Comparison of ENCODE assay signal across 10 cellular contexts in genomic region chr16:57906385-57907316, GRCh38.
DNase-seq lines count a peak whose midpoint lies in the region; ATAC-seq and TF ChIP-seq lines count a peak whose summit lies in the region.
"Had no signal": no experiment of that assay in that cellular context is flagged by ENCODE, and none has a peak within 500 bp of the region (broad histone marks: within the 10 kb centered on the region; RNA-seq: fewer than 3 reads in every experiment).

No MANE protein-coding gene starts in this region.

- no peak overlapping the region for H3K4me3 ChIP-seq in upper lobe of right lung

- H3K4me1 ChIP-seq in upper lobe of right lung = no peaks in the 10 kb centered on the region

- H3K4me1 Mint-ChIP-seq in activated CD4-positive, alpha-beta T cell treated with anti-CD3 and anti-CD28 coated beads for 36 hours = no peaks in the 10 kb centered on the region
- no peaks in the 10 kb centered on the region for H3K4me1 Mint-ChIP-seq in activated T-helper 17 cell treated with anti-CD3 and anti-CD28 coated beads, Interleukin-2, amount 50 U/mL, for 72 hours
- H3K4me1 Mint-ChIP-seq: CD4-positive, alpha-beta memory T cell had no signal

- no peak overlapping the region for H3K4me3 Mint-ChIP-seq in activated CD4-positive, alpha-beta T cell treated with anti-CD3 and anti-CD28 coated beads for 36 hours
- no peak overlapping the region for H3K4me3 Mint-ChIP-seq in activated T-helper 17 cell treated with anti-CD3 and anti-CD28 coated beads, Interleukin-2, amount 50 U/mL, for 72 hours
- H3K4me3 Mint-ChIP-seq: CD4-positive, alpha-beta memory T cell had no signal

- H3K27me3 Mint-ChIP-seq in activated CD4-positive, alpha-beta T cell treated with anti-CD3 and anti-CD28 coated beads for 36 hours = peaks cover 4% of the 10 kb centered on the region
- peaks cover 3% of the 10 kb centered on the region for H3K27me3 Mint-ChIP-seq in activated T-helper 17 cell treated with anti-CD3 and anti-CD28 coated beads, Interleukin-2, amount 50 U/mL, for 72 hours

- POLR2A ChIA-PET in activated CD4-positive, alpha-beta T cell treated with anti-CD3 and anti-CD28 coated beads for 36 hours (lab: Charles Lee) = no interaction called here

- DNase-seq in activated CD4-positive, alpha-beta T cell treated with anti-CD3 and anti-CD28 coated beads for 36 hours = peak; percentile 45
- no peak for DNase-seq in activated CD4-positive, alpha-beta T cell treated with anti-CD3 and anti-CD28 coated beads for 1 hour
- DNase-seq in iPS-NIHi7 (ENCODE audit: extremely low spot score) (peak; percentile 58), upper lobe of right lung (no peak), KG1 (lab: John Stamatoyannopoulos, UW) (no peak), HCEC 1CT (no peak), DMS53 treated with DMSO at 0.1 percent for 48 hours (lab: John Stamatoyannopoulos, UW; ENCODE audit: unreplicated experiment) (no peak)

- ATAC-seq in activated CD4-positive, alpha-beta T cell treated with anti-CD3 and anti-CD28 coated beads for 36 hours = peak; percentile 49
- ATAC-seq in activated T-helper 17 cell treated with anti-CD3 and anti-CD28 coated beads, Interleukin-2, amount 50 U/mL, for 72 hours (replicated peaks) = peak; percentile 24
- peak; percentile 76 for ATAC-seq in upper lobe of right lung

- peaks cover 7% of the 10 kb centered on the region for H3K27me3 ChIP-seq in upper lobe of right lung

- no peaks in the 10 kb centered on the region for H3K36me3 Mint-ChIP-seq in activated CD4-positive, alpha-beta T cell treated with anti-CD3 and anti-CD28 coated beads for 36 hours (ENCODE audit: low read depth)
- H3K36me3 Mint-ChIP-seq in activated T-helper 17 cell treated with anti-CD3 and anti-CD28 coated beads, Interleukin-2, amount 50 U/mL, for 72 hours (ENCODE audit: low read depth) = no peaks in the 10 kb centered on the region
- H3K36me3 Mint-ChIP-seq: CD4-positive, alpha-beta memory T cell had no signal

- H3K9me3 Mint-ChIP-seq in activated CD4-positive, alpha-beta T cell treated with anti-CD3 and anti-CD28 coated beads for 36 hours (ENCODE audit: low read depth) = no peaks in the 10 kb centered on the region
- no peaks in the 10 kb centered on the region for H3K9me3 Mint-ChIP-seq in activated T-helper 17 cell treated with anti-CD3 and anti-CD28 coated beads, Interleukin-2, amount 50 U/mL, for 72 hours
- H3K9me3 Mint-ChIP-seq: CD4-positive, alpha-beta memory T cell had no signal

- no peak overlapping the region for H3K27ac Mint-ChIP-seq in activated CD4-positive, alpha-beta T cell treated with anti-CD3 and anti-CD28 coated beads for 36 hours
- no peak overlapping the region for H3K27ac Mint-ChIP-seq in activated T-helper 17 cell treated with anti-CD3 and anti-CD28 coated beads, Interleukin-2, amount 50 U/mL, for 72 hours

- TF ChIP-seq CTCF in upper lobe of right lung (IDR thresholded peaks at IDR 0.05) = peak; percentile 54

- intact Hi-C loops in activated CD4-positive, alpha-beta T cell treated with anti-CD3 and anti-CD28 coated beads for 36 hours (cut with DNase I, micrococcal nuclease) = no loop called here
- intact Hi-C loops in upper lobe of right lung (cut with DNase I) = loop anchor here (5.0 kb wide), 1 partner anchor 96 kb away; the partner anchor contains the start of genes USB1 and ZNF319

- no peak overlapping the region for H3K27ac ChIP-seq in upper lobe of right lung
- H3K27ac ChIP-seq: neutrophil had no signal

- CTCF ChIA-PET in activated CD4-positive, alpha-beta T cell treated with anti-CD3 and anti-CD28 coated beads for 36 hours (lab: Charles Lee) = interaction anchor here (0.6 to 2.3 kb wide), 15 partner anchors 15 to 682 kb away, joined by 3 to 7 read pairs (median 3); partner anchors contain the start of gene ZNF319

- no peaks in the 10 kb centered on the region for H3K9me3 ChIP-seq in upper lobe of right lung
- H3K9me3 ChIP-seq: neutrophil had no signal

- no peaks in the 10 kb centered on the region for H3K36me3 ChIP-seq in upper lobe of right lung
- H3K36me3 ChIP-seq: neutrophil had no signal

Comparison
In these comparisons a context has a peak if more than half of its experiments do, and no peak if none do; other contexts are left out.
1. DNase-seq: peak in activated CD4-positive, alpha-beta T cell treated with anti-CD3 and anti-CD28 coated beads for 36 hours (single experiment) and iPS-NIHi7 (single experiment); none in activated CD4-positive, alpha-beta T cell treated with anti-CD3 and anti-CD28 coated beads for 1 hour (single experiment), upper lobe of right lung (single experiment), KG1 (single experiment), HCEC 1CT (single experiment) and DMS53 treated with DMSO at 0.1 percent for 48 hours (single experiment).
2. ATAC-seq: peak in every context shown above with its lines; median percentile 76 in upper lobe of right lung; 49 in activated CD4-positive, alpha-beta T cell treated with anti-CD3 and anti-CD28 coated beads for 36 hours; 24 in activated T-helper 17 cell treated with anti-CD3 and anti-CD28 coated beads, Interleukin-2, amount 50 U/mL, for 72 hours.